ENCODE assay signal across 9 cellular contexts in the genomic region with DNA sequence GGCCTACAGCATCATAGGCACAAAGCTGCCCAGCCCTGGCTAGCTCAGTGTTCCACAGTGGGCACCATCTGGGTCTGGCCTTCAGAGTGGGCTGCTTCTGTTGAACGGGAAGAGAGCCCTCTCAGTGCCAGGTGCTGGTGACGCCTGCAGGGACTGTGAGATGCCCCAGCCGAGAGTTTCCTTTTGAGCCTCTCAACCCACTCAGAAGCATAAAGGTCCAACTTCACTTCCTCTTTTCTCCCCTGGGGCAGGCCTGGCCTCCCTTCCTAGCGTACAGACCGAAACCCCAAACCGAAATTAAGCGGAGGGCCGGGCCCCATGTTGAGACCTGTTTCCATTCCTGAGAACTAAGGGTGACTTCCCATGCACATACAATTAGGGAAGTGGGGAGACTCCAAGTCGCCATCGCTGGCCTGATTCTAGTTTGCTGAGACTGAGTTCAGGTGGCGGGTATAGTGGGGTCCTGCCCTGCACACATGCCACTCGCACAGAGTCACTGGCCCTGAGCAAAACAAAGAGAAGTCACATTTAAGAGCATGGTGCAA. TPM values are rescaled to one million over a fixed set of nuclear protein-coding genes. Genes with fewer than 3 reads are reported as not detected.
DNase-seq lines count a peak whose midpoint lies in the region; ATAC-seq lines count a peak whose summit lies in the region.
"Had no signal": no experiment of that assay in that cellular context is flagged by ENCODE, and none has a peak within 500 bp of the region (broad histone marks: within the 10 kb centered on the region; RNA-seq: fewer than 3 reads in every experiment).

No MANE protein-coding gene starts in this region.

- H3K4me1 Mint-ChIP-seq in natural killer cell treated with Interleukin-12 subunit alpha and Interleukin-12 subunit beta and Interleukin-15 and Interleukin-18, amount 100 ng/mL, for 72 hours (ENCODE audit: low read depth in 2 of 2), result peaks cover 53 to 59% of the 10 kb centered on the region in 2 donors

- peak; percentile 79 for ATAC-seq in GM19043 (IDR thresholded peaks at IDR 0.05; ENCODE audit: low read depth, unreplicated experiment)
- peak; percentile 70 for ATAC-seq in HG03108 (IDR thresholded peaks at IDR 0.05; ENCODE audit: unreplicated experiment)
- ATAC-seq in natural killer cell treated with Interleukin-12 subunit alpha and Interleukin-12 subunit beta and Interleukin-15 and Interleukin-18, amount 100 ng/mL, for 72 hours, result peak; percentile 90

- peak overlapping the region; percentile 86 for H3K4me3 Mint-ChIP-seq in natural killer cell treated with Interleukin-12 subunit alpha and Interleukin-12 subunit beta and Interleukin-15 and Interleukin-18, amount 100 ng/mL, for 72 hours

- no peaks in the 10 kb centered on the region for H3K27me3 Mint-ChIP-seq in natural killer cell treated with Interleukin-12 subunit alpha and Interleukin-12 subunit beta and Interleukin-15 and Interleukin-18, amount 100 ng/mL, for 72 hours

- peaks cover 5% of the 10 kb centered on the region for H3K36me3 Mint-ChIP-seq in natural killer cell treated with Interleukin-12 subunit alpha and Interleukin-12 subunit beta and Interleukin-15 and Interleukin-18, amount 100 ng/mL, for 72 hours

- peak; percentile 52 for DNase-seq in Ammon's horn (ENCODE audit: low spot score)
- peak; percentile 43 for DNase-seq in activated CD4-positive, CD25-positive, alpha-beta regulatory T cell treated with anti-CD3 and anti-CD28 coated beads, Interleukin-2, amount 50 U/mL, for 72 hours
- peak; percentile 85 for DNase-seq in natural killer cell treated with Interleukin-12 subunit alpha and Interleukin-12 subunit beta and Interleukin-15 and Interleukin-18, amount 100 ng/mL, for 72 hours (ENCODE audit: low spot score)
- DNase-seq in NCI-H524 (lab: John Stamatoyannopoulos, UW), result no peak
- no peak for DNase-seq in NCI-H510A treated with DMSO at 0.1 percent for 48 hours (lab: John Stamatoyannopoulos, UW)
- no peak for DNase-seq in GM03348 (ENCODE audit: low spot score)
- DNase-seq: DND-41 had no signal

- H3K27ac Mint-ChIP-seq in natural killer cell treated with Interleukin-12 subunit alpha and Interleukin-12 subunit beta and Interleukin-15 and Interleukin-18, amount 100 ng/mL, for 72 hours, result peak overlapping the region; percentile 98

- H3K9me3 Mint-ChIP-seq in natural killer cell treated with Interleukin-12 subunit alpha and Interleukin-12 subunit beta and Interleukin-15 and Interleukin-18, amount 100 ng/mL, for 72 hours, result no peaks in the 10 kb centered on the region

RNA-seq across cellular contexts. Expression of a gene that starts 6.9 kb away (rescaled TPM):
- total RNA-seq in natural killer cell treated with Interleukin-12 subunit alpha and Interleukin-12 subunit beta and Interleukin-15 and Interleukin-18, amount 100 ng/mL, for 72 hours, result 100 to 1,000 TPM; 166 to 260 TPM

RNA-seq across cellular contexts. Expression of a gene that starts 24.9 kb away (rescaled TPM):
- total RNA-seq in natural killer cell treated with Interleukin-12 subunit alpha and Interleukin-12 subunit beta and Interleukin-15 and Interleukin-18, amount 100 ng/mL, for 72 hours, result 100 to 1,000 TPM; 135 to 188 TPM

RNA-seq across cellular contexts. Expression of a gene that starts 42.3 kb away (rescaled TPM):
- total RNA-seq in natural killer cell treated with Interleukin-12 subunit alpha and Interleukin-12 subunit beta and Interleukin-15 and Interleukin-18, amount 100 ng/mL, for 72 hours, result 100 to 1,000 TPM; 462 to 510 TPM

RNA-seq across cellular contexts. Expression of a gene that starts 54.8 kb away (rescaled TPM):
- 1 to 10 TPM in 1 of 2 donors, not detected in 1; 1.4 TPM for total RNA-seq in natural killer cell treated with Interleukin-12 subunit alpha and Interleukin-12 subunit beta and Interleukin-15 and Interleukin-18, amount 100 ng/mL, for 72 hours

Comparison
In these comparisons a context has a peak if more than half of its experiments do, and no peak if none do; other contexts are left out.
1. DNase-seq: peak in Ammon's horn (single experiment), activated CD4-positive, CD25-positive, alpha-beta regulatory T cell treated with anti-CD3 and anti-CD28 coated beads, Interleukin-2, amount 50 U/mL, for 72 hours (single experiment) and natural killer cell treated with Interleukin-12 subunit alpha and Interleukin-12 subunit beta and Interleukin-15 and Interleukin-18, amount 100 ng/mL, for 72 hours (single experiment); none in NCI-H524 (0 of 2), NCI-H510A treated with DMSO at 0.1 percent for 48 hours (single experiment) and GM03348 (single experiment).
2. Peak in every context shown above with its lines, with median percentiles within 50 percentile points of each other: ATAC-seq.